ENCODE assay signal across 29 cellular contexts in genomic region chr3:114272271-114272670, GRCh38. TPM values are rescaled to one million over a fixed set of nuclear protein-coding genes. Genes with fewer than 3 reads are reported as not detected.
"Had no signal": no experiment of that assay in that cellular context is flagged by ENCODE, and none has a peak within 500 bp of the region (broad histone marks: within the 10 kb centered on the region; RNA-seq: fewer than 3 reads in every experiment).

No MANE protein-coding gene starts in this region.

- H3K36me3 ChIP-seq: esophagus squamous epithelium, left ventricle myocardium inferior, pancreas, uterus, WERI-Rb-1 had no signal

- DNase-seq: activated CD4-positive, CD25-positive, alpha-beta regulatory T cell treated with anti-CD3 and anti-CD28 coated beads, Interleukin-2, amount 50 U/mL, for 72 hours; activated naive CD4-positive, alpha-beta T cell; activated T-cell treated with anti-CD3 and anti-CD28 coated beads, Interleukin-2, amount 50 U/mL, for 1 hour; amniotic stem cell; endodermal cell; esophagus squamous epithelium; foreskin keratinocyte; immature natural killer cell; kidney glomerular epithelial cell; left ventricle myocardium inferior; naive thymus-derived CD4-positive, alpha-beta T cell; pancreas; psoas muscle; right cardiac atrium; small intestine; stimulated activated CD4-positive, alpha-beta T cell treated with anti-CD3 and anti-CD28 coated beads, Interleukin-2, amount 100 ng/mL, for 48 hours; stimulated activated CD8-positive, alpha-beta memory T cell treated with anti-CD3 and anti-CD28 coated beads, Interleukin-4, amount 100 ng/mL, for 48 hours; stimulated activated naive CD4-positive, alpha-beta T cell; T-cell; testis; trophoblast cell; uterus; WERI-Rb-1 had no signal

- H3K27ac Mint-ChIP-seq: activated naive CD8-positive, alpha-beta T cell; activated T-helper 2 cell treated with anti-CD3 and anti-CD28 coated beads, Interferon-gamma antibody, Interleukin-2, Interleukin-4, amounts not matched to agents 10 μg/mL and 5 μg/mL and 100 μg/mL, durations not matched to agents 14 hours and 24 hours and 36 hours; endodermal cell; T-cell; T-helper 2 cell treated with Interferon-gamma antibody and Interleukin-4, amounts not matched to agents 5 μg/mL and 100 μg/mL, for 36 hours had no signal

- H3K27me3 ChIP-seq: esophagus squamous epithelium, foreskin keratinocyte, pancreas, testis, uterus had no signal

- ATAC-seq: foreskin keratinocyte; naive thymus-derived CD4-positive, alpha-beta T cell; pancreas; psoas muscle; right cardiac atrium; T-cell had no signal

- H3K4me1 Mint-ChIP-seq: endodermal cell, T-cell had no signal

- H3K4me3 Mint-ChIP-seq: activated naive CD8-positive, alpha-beta T cell; endodermal cell; T-cell; T-helper 2 cell treated with Interferon-gamma antibody and Interleukin-4, amounts not matched to agents 5 μg/mL and 100 μg/mL, for 36 hours had no signal

- H3K27ac ChIP-seq: coronary artery, esophagus squamous epithelium, foreskin keratinocyte, left ventricle myocardium inferior, pancreas, psoas muscle, testis, uterus, WERI-Rb-1 had no signal

- H3K4me3 ChIP-seq: coronary artery, esophagus squamous epithelium, left ventricle myocardium inferior, pancreas, psoas muscle, testis, uterus had no signal

- H3K27me3 Mint-ChIP-seq: activated naive CD8-positive, alpha-beta T cell; naive thymus-derived CD4-positive, alpha-beta T cell; T-cell had no signal

- H3K9me3 ChIP-seq: pancreas, testis, uterus had no signal

- H3K4me1 ChIP-seq: esophagus squamous epithelium, foreskin keratinocyte, left ventricle myocardium inferior, pancreas, psoas muscle, testis, uterus had no signal

RNA-seq across cellular contexts. Expression of gene TIGIT, which starts 21.6 kb away (rescaled TPM):
- total RNA-seq: endodermal cell, foreskin keratinocyte, glomerular endothelial cell, left ventricle myocardium inferior, lung microvascular endothelial cell had no signal

RNA-seq across cellular contexts. Expression of gene ZNF80, which starts 34.9 kb away (rescaled TPM):
- total RNA-seq: endodermal cell, foreskin keratinocyte, glomerular endothelial cell, left ventricle myocardium inferior, lung microvascular endothelial cell, psoas muscle, right cardiac atrium, uterus had no signal
